Comparison of ENCODE assay signal across 19 cellular contexts in genomic region chr2:170869036-170869435, GRCh38. TPM values are rescaled to one million over a fixed set of nuclear protein-coding genes. Genes with fewer than 3 reads are reported as not detected.
DNase-seq lines count a peak whose midpoint lies in the region; ATAC-seq and TF ChIP-seq lines count a peak whose summit lies in the region.
"Had no signal": no experiment of that assay in that cellular context is flagged by ENCODE, and none has a peak within 500 bp of the region (broad histone marks: within the 10 kb centered on the region; RNA-seq: fewer than 3 reads in every experiment).

No MANE protein-coding gene starts in this region.

- no peaks in the 10 kb centered on the region for H4K20me1 ChIP-seq in PC-3 (ENCODE audit: low read length)

- POLR2A ChIA-PET in PC-3 (lab: Charles Lee; ENCODE audit: unreplicated experiment), result no interaction called here

- H3K4me1 ChIP-seq in PC-3 (ENCODE audit: insufficient read depth, low read length) (peaks cover 3% of the 10 kb centered on the region; the same call in 1 of the 2 replicates), foreskin keratinocyte (peaks cover 6% of the 10 kb centered on the region)
- H3K4me1 ChIP-seq: BE2C had no signal

- H3K4me2 ChIP-seq in PC-3 (ENCODE audit: low read length), result no peak overlapping the region

- no peaks in the 10 kb centered on the region for H3F3A ChIP-seq in PC-3 (ENCODE audit: low read length, unreplicated experiment)

- intact Hi-C loops in PC-3 (cut with micrococcal nuclease), result no loop called here
- intact Hi-C loops in Right ventricle myocardium inferior (cut with DNase I), result no loop called here

- no peak for ATAC-seq in PC-3
- ATAC-seq in foreskin keratinocyte, result peak; percentile 50
- ATAC-seq in HG02852 (IDR thresholded peaks at IDR 0.05; ENCODE audit: unreplicated experiment), result no peak
- no peak for ATAC-seq in Right ventricle myocardium inferior

- no peak overlapping the region for H3K4me3 ChIP-seq in PC-3 (ENCODE audit: low read length)
- H3K4me3 ChIP-seq: HAP-1 had no signal

- no peak overlapping the region for H3K9ac ChIP-seq in PC-3 (ENCODE audit: low read length)

- H3K27me3 ChIP-seq in PC-3 (ENCODE audit: low read length), result no peaks in the 10 kb centered on the region
- H3K27me3 ChIP-seq in foreskin keratinocyte, result no peaks in the 10 kb centered on the region
- H3K27me3 ChIP-seq: BE2C had no signal

- DNase-seq in NCI-H146 (lab: John Stamatoyannopoulos, UW) (peak; percentile 26), PC-3 (peak; percentile 10), foreskin keratinocyte (peak in 1 of 2 donors; percentile 39), NCI-H2171 (lab: John Stamatoyannopoulos, UW) (no peak), Right ventricle myocardium inferior (ENCODE audit: missing footprints) (no peak)
- DNase-seq: ACHN; BE2C; C1 segment of cervical spinal cord; CD8-positive, alpha-beta memory T cell; COR-L47; DMS 273 treated with DMSO at 0.1 percent for 48 hours; DMS53; DND-41; EL; IMR-90 had no signal

- no TSS peak for BruUV-seq in PC-3 (replicated peaks; lab: Mats Ljungman, UMichigan)

- CTCF ChIA-PET in PC-3 (lab: Charles Lee), result interaction anchor here (0.6 kb wide), 1 partner anchor 52 kb away, joined by 3 read pairs; the partner anchor contains the start of gene GAD1

- no peaks in the 10 kb centered on the region for H3K36me3 ChIP-seq in PC-3 (ENCODE audit: low read depth, low read length)
- H3K36me3 ChIP-seq: BE2C, HAP-1 had no signal

- H3K9me2 ChIP-seq in PC-3 (replicated peaks; ENCODE audit: low read length), result no peaks in the 10 kb centered on the region

- no peak overlapping the region for H2AFZ ChIP-seq in PC-3 (ENCODE audit: low read length)

- H3K27ac ChIP-seq in PC-3 (ENCODE audit: low read length) (no peak overlapping the region), foreskin keratinocyte (no peak overlapping the region)
- H3K27ac ChIP-seq: HL-60 had no signal

- H3K9me3 ChIP-seq in PC-3 (ENCODE audit: low read length), result no peaks in the 10 kb centered on the region
- H3K9me3 ChIP-seq: BE2C, HAP-1 had no signal

- H3K79me2 ChIP-seq in PC-3 (ENCODE audit: low read length), result no peaks in the 10 kb centered on the region

- no peak for TF ChIP-seq CTCF in PC-3 (conservative IDR thresholded peaks at IDR 0.05; ENCODE audit: low read depth, low read length)
- TF ChIP-seq CTCF in foreskin keratinocyte (conservative IDR thresholded peaks at IDR 0.05), result no peak

RNA-seq across cellular contexts. Expression of gene GAD1, which starts 52.3 kb away (rescaled TPM):
- total RNA-seq in PC-3 (2014; rRNA removed) (10.6 and 16.5 TPM in 2 replicates), foreskin keratinocyte (0.61 and 1.4 TPM in 2 replicates), Right ventricle myocardium inferior (not detected)
- polyA plus RNA-seq in foreskin keratinocyte, result 0.82 and 1.7 TPM in 2 replicates
- total RNA-seq: CD4-positive, CD25-positive, alpha-beta regulatory T cell; IMR-90 had no signal
- polyA plus RNA-seq: CD4-positive, CD25-positive, alpha-beta regulatory T cell; CD8-positive, alpha-beta memory T cell; IMR-90 had no signal

Comparison
In these comparisons a context has a peak if more than half of its experiments do, and no peak if none do; other contexts are left out.
1. DNase-seq: peak in NCI-H146 (single experiment) and PC-3 (single experiment); none in NCI-H2171 (single experiment) and Right ventricle myocardium inferior (single experiment).